Comparison of ENCODE assay signal across 2 cellular contexts in genomic region chr2:222809582-222809981, GRCh38.
TF ChIP-seq lines count a peak whose summit lies in the region.

No MANE protein-coding gene starts in this region.

TF ChIP-seq in A549, 52 proteins besides CTCF, POLR2A, EP300 and RAD21:
- TF ChIP-seq MYC (IDR thresholded peaks at IDR 0.05; ENCODE audit: borderline replicate concordance, low read length) (no peak), MAFK (IDR thresholded peaks at IDR 0.05; ENCODE audit: partially characterized antibody) (peak; percentile 50), ZC3H11A (IDR thresholded peaks at IDR 0.05) (no peak), CBX2 (IDR thresholded peaks at IDR 0.05; ENCODE audit: borderline replicate concordance, low read depth) (no peak), HOXB5 (CRISPR knock-in tag; IDR thresholded peaks at IDR 0.05) (no peak)
TF ChIP-seq in A549: peak in this region for 1.

TF ChIP-seq in K562, 482 proteins besides CTCF, POLR2A, EP300 and RAD21:
- TF ChIP-seq MAFF (IDR thresholded peaks at IDR 0.05; ENCODE audit: low read length): peak; percentile 17; the same call in 1 of the 2 replicates
- no peak for TF ChIP-seq PPARD (CRISPR knock-in tag; IDR thresholded peaks at IDR 0.05)
- TF ChIP-seq, protein P1, sequence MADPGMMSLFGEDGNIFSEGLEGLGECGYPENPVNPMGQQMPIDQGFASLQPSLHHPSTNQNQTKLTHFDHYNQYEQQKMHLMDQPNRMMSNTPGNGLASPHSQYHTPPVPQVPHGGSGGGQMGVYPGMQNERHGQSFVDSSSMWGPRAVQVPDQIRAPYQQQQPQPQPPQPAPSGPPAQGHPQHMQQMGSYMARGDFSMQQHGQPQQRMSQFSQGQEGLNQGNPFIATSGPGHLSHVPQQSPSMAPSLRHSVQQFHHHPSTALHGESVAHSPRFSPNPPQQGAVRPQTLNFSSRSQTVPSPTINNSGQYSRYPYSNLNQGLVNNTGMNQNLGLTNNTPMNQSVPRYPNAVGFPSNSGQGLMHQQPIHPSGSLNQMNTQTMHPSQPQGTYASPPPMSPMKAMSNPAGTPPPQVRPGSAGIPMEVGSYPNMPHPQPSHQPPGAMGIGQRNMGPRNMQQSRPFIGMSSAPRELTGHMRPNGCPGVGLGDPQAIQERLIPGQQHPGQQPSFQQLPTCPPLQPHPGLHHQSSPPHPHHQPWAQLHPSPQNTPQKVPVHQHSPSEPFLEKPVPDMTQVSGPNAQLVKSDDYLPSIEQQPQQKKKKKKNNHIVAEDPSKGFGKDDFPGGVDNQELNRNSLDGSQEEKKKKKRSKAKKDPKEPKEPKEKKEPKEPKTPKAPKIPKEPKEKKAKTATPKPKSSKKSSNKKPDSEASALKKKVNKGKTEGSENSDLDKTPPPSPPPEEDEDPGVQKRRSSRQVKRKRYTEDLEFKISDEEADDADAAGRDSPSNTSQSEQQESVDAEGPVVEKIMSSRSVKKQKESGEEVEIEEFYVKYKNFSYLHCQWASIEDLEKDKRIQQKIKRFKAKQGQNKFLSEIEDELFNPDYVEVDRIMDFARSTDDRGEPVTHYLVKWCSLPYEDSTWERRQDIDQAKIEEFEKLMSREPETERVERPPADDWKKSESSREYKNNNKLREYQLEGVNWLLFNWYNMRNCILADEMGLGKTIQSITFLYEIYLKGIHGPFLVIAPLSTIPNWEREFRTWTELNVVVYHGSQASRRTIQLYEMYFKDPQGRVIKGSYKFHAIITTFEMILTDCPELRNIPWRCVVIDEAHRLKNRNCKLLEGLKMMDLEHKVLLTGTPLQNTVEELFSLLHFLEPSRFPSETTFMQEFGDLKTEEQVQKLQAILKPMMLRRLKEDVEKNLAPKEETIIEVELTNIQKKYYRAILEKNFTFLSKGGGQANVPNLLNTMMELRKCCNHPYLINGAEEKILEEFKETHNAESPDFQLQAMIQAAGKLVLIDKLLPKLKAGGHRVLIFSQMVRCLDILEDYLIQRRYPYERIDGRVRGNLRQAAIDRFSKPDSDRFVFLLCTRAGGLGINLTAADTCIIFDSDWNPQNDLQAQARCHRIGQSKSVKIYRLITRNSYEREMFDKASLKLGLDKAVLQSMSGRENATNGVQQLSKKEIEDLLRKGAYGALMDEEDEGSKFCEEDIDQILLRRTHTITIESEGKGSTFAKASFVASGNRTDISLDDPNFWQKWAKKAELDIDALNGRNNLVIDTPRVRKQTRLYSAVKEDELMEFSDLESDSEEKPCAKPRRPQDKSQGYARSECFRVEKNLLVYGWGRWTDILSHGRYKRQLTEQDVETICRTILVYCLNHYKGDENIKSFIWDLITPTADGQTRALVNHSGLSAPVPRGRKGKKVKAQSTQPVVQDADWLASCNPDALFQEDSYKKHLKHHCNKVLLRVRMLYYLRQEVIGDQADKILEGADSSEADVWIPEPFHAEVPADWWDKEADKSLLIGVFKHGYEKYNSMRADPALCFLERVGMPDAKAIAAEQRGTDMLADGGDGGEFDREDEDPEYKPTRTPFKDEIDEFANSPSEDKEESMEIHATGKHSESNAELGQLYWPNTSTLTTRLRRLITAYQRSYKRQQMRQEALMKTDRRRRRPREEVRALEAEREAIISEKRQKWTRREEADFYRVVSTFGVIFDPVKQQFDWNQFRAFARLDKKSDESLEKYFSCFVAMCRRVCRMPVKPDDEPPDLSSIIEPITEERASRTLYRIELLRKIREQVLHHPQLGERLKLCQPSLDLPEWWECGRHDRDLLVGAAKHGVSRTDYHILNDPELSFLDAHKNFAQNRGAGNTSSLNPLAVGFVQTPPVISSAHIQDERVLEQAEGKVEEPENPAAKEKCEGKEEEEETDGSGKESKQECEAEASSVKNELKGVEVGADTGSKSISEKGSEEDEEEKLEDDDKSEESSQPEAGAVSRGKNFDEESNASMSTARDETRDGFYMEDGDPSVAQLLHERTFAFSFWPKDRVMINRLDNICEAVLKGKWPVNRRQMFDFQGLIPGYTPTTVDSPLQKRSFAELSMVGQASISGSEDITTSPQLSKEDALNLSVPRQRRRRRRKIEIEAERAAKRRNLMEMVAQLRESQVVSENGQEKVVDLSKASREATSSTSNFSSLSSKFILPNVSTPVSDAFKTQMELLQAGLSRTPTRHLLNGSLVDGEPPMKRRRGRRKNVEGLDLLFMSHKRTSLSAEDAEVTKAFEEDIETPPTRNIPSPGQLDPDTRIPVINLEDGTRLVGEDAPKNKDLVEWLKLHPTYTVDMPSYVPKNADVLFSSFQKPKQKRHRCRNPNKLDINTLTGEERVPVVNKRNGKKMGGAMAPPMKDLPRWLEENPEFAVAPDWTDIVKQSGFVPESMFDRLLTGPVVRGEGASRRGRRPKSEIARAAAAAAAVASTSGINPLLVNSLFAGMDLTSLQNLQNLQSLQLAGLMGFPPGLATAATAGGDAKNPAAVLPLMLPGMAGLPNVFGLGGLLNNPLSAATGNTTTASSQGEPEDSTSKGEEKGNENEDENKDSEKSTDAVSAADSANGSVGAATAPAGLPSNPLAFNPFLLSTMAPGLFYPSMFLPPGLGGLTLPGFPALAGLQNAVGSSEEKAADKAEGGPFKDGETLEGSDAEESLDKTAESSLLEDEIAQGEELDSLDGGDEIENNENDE (IDR thresholded peaks at IDR 0.05; ENCODE audit: low read depth, low read length): no peak
- TF ChIP-seq C11orf30 (IDR thresholded peaks at IDR 0.05; ENCODE audit: low read depth): peak; percentile 58; the same call in 1 of the 2 replicates
- TF ChIP-seq MAFK (IDR thresholded peaks at IDR 0.05; ENCODE audit: low read length): peak; percentile 6; the same call in 1 of the 2 replicates
- TF ChIP-seq ZNF316 (IDR thresholded peaks at IDR 0.05): peak; percentile 74
- TF ChIP-seq ZBTB33 (CRISPR knock-in tag; IDR thresholded peaks at IDR 0.05): no peak
- TF ChIP-seq GABPA (tag; conservative IDR thresholded peaks at IDR 0.05; ENCODE audit: low read depth): no peak
- no peak for TF ChIP-seq NFATC3 (IDR thresholded peaks at IDR 0.05)
